21 cellular contexts compared by ENCODE assay signal in genomic region chr17:19750835-19751234, GRCh38. TPM values are rescaled to one million over a fixed set of nuclear protein-coding genes. Genes with fewer than 3 reads are reported as not detected.
DNase-seq lines count a peak whose midpoint lies in the region; ATAC-seq and TF ChIP-seq lines count a peak whose summit lies in the region.
"Had no signal": no experiment of that assay in that cellular context is flagged by ENCODE, and none has a peak within 500 bp of the region (broad histone marks: within the 10 kb centered on the region; RNA-seq: fewer than 3 reads in every experiment).

No MANE protein-coding gene starts in this region.

- H4K20me1 ChIP-seq in GM23338 (replicated peaks; ENCODE audit: insufficient read depth): no peaks in the 10 kb centered on the region

- no peaks in the 10 kb centered on the region for H3K36me3 Mint-ChIP-seq in dendritic cell treated with granulocyte-macrophage colony-stimulating factor and Interleukin-4, amounts not matched to agents 40 ng/mL and 50 ng/mL, for 4 days (ENCODE audit: low read depth)
- H3K36me3 Mint-ChIP-seq in GM23338 (ENCODE audit: low read depth): no peaks in the 10 kb centered on the region

- H3K9me2 ChIP-seq in GM23338 (ENCODE audit: insufficient read depth): no peaks in the 10 kb centered on the region

- no peak overlapping the region for H3K4me3 ChIP-seq in MG63
- no peak overlapping the region for H3K4me3 ChIP-seq in GM23338

- H3K27me3 ChIP-seq in MG63 (no peaks in the 10 kb centered on the region), GM23338 (ENCODE audit: insufficient read depth) (0 out of 2 replicates have a peak, but pooled peaks cover under 1% of the 10 kb centered on the region)

- peak overlapping the region; percentile 94 for H3K27ac ChIP-seq in C4-2B
- H3K27ac ChIP-seq in GM23338 (ENCODE audit: low read depth): no peak overlapping the region

- H3K9me3 ChIP-seq in MG63: no peaks in the 10 kb centered on the region

- peaks cover 9% of the 10 kb centered on the region for H3K27me3 Mint-ChIP-seq in dendritic cell treated with granulocyte-macrophage colony-stimulating factor and Interleukin-4, amounts not matched to agents 40 ng/mL and 50 ng/mL, for 4 days
- peaks cover 7% of the 10 kb centered on the region for H3K27me3 Mint-ChIP-seq in GM23338 (ENCODE audit: insufficient read depth, low read depth, poor library complexity)

- no peak overlapping the region for H3K4me2 ChIP-seq in GM23338

- H3F3A ChIP-seq in GM23338 (replicated peaks; ENCODE audit: low read depth): no peaks in the 10 kb centered on the region

- H3K4me1 ChIP-seq in GM23338 (ENCODE audit: insufficient read depth): peaks cover 6% of the 10 kb centered on the region; the same call in 1 of the 2 replicates

- H3K9me3 Mint-ChIP-seq in dendritic cell treated with granulocyte-macrophage colony-stimulating factor and Interleukin-4, amounts not matched to agents 40 ng/mL and 50 ng/mL, for 4 days: no peaks in the 10 kb centered on the region
- no peaks in the 10 kb centered on the region for H3K9me3 Mint-ChIP-seq in GM23338
- H3K9me3 Mint-ChIP-seq: CD8-positive, alpha-beta memory T cell; nephron progenitor cell had no signal

- H3K79me2 ChIP-seq in GM23338 (replicated peaks; ENCODE audit: insufficient read depth): no peaks in the 10 kb centered on the region

- TF ChIP-seq CTCF in C4-2B (conservative IDR thresholded peaks at IDR 0.05) (no peak), GM23338 (conservative IDR thresholded peaks at IDR 0.05; ENCODE audit: low read depth in 2 of 2) (no peak)

- H3K4me1 Mint-ChIP-seq in dendritic cell treated with granulocyte-macrophage colony-stimulating factor and Interleukin-4, amounts not matched to agents 40 ng/mL and 50 ng/mL, for 4 days (ENCODE audit: low read depth): peaks cover 46% of the 10 kb centered on the region
- H3K4me1 Mint-ChIP-seq in GM23338: peaks cover 15% of the 10 kb centered on the region
- H3K4me1 Mint-ChIP-seq: CD8-positive, alpha-beta memory T cell had no signal

- no peak overlapping the region for H2AFZ ChIP-seq in GM23338

- no peak for ATAC-seq in GM19452 (IDR thresholded peaks at IDR 0.05; ENCODE audit: unreplicated experiment)
- ATAC-seq in GM19467 (IDR thresholded peaks at IDR 0.05; ENCODE audit: unreplicated experiment): no peak
- no peak for ATAC-seq in HG03280 (IDR thresholded peaks at IDR 0.05; ENCODE audit: unreplicated experiment)
- ATAC-seq in GM23338: no peak

- H3K36me3 ChIP-seq in MG63 (no peaks in the 10 kb centered on the region), GM23338 (ENCODE audit: insufficient read depth) (no peaks in the 10 kb centered on the region)

- DNase-seq in MG63 (peak; percentile 26), posterior vena cava (ENCODE audit: low spot score) (peak; percentile 52), GM23338 (ENCODE audit: low spot score) (no peak)
- DNase-seq: activated CD4-positive, alpha-beta T cell treated with anti-CD3 and anti-CD28 coated beads, Interleukin-2, amount 50 U/mL, for 1 hour; anterior cingulate cortex; CD8-positive, alpha-beta memory T cell; DMS79; foreskin melanocyte; NCI-H1436; NCI-H526; nephron progenitor cell; Right ventricle myocardium superior; stimulated activated CD4-positive, alpha-beta T cell treated with anti-CD3 and anti-CD28 coated beads, Interleukin-4, amount 100 ng/mL, for 4 hours had no signal

- H3K4me3 Mint-ChIP-seq in dendritic cell treated with granulocyte-macrophage colony-stimulating factor and Interleukin-4, amounts not matched to agents 40 ng/mL and 50 ng/mL, for 4 days: no peak overlapping the region
- no peak overlapping the region for H3K4me3 Mint-ChIP-seq in GM23338
- H3K4me3 Mint-ChIP-seq: CD8-positive, alpha-beta memory T cell; nephron progenitor cell had no signal

- H3K27ac Mint-ChIP-seq in dendritic cell treated with granulocyte-macrophage colony-stimulating factor and Interleukin-4, amounts not matched to agents 40 ng/mL and 50 ng/mL, for 4 days: peak overlapping the region; percentile 31
- H3K27ac Mint-ChIP-seq in GM23338: no peak overlapping the region
- H3K27ac Mint-ChIP-seq: nephron progenitor cell had no signal

- intact Hi-C loops in dendritic cell treated with granulocyte-macrophage colony-stimulating factor and Interleukin-4, amounts not matched to agents 40 ng/mL and 50 ng/mL, for 4 days (cut with micrococcal nuclease): no loop called here
- intact Hi-C loops in posterior vena cava (cut with DNase I): loop anchor here in 1 of 2 donors (5.0 kb wide), 1 partner anchor 229 kb away; no protein-coding TSS in a partner anchor

TF ChIP-seq in GM23338, 12 proteins besides CTCF, POLR2A, EP300 and RAD21 (continues in another document):
- TF ChIP-seq STAT1 (IDR thresholded peaks at IDR 0.05; ENCODE audit: unreplicated experiment): no peak
- TF ChIP-seq POLR2AphosphoS5 (IDR thresholded peaks at IDR 0.05; ENCODE audit: low read depth): no peak
- no peak for TF ChIP-seq CREB1 (CRISPR knock-in tag; IDR thresholded peaks at IDR 0.05; ENCODE audit: low read depth)
- TF ChIP-seq JUNB (IDR thresholded peaks at IDR 0.05; ENCODE audit: unreplicated experiment): no peak
- TF ChIP-seq ZNF114 (CRISPR knock-in tag; IDR thresholded peaks at IDR 0.05): no peak
- no peak for TF ChIP-seq ZNF462 (CRISPR knock-in tag; IDR thresholded peaks at IDR 0.05)

RNA-seq across cellular contexts. Expression of gene ALDH3A1, which starts 2.7 kb away (rescaled TPM):
- 240 and 395 TPM in 2 replicates for total RNA-seq in MG63 (2014; rRNA removed; shearing (Covaris generic); ENCODE audit: low replicate concordance)
- total RNA-seq in posterior vena cava: under 1 TPM in 1 of 2 donors, not detected in 1; 0.46 TPM
- total RNA-seq in GM23338 (2014; rRNA removed; shearing (Covaris generic)): 0.17 and 1.0 TPM in 2 replicates
- 0.21 and 0.23 TPM in 2 replicates for polyA plus RNA-seq in GM23338 (2016; fragmentation: Nextera tagmentation; extraction: Ambion mirVana)
- total RNA-seq: CD8-positive, alpha-beta memory T cell had no signal

RNA-seq across cellular contexts. Expression of gene SLC47A2, which starts 34.5 kb away (rescaled TPM):
- total RNA-seq in MG63 (2014; rRNA removed; shearing (Covaris generic); ENCODE audit: low replicate concordance): 24.8 and 27.9 TPM in 2 replicates
- not detected for total RNA-seq in posterior vena cava
- total RNA-seq in GM23338 (2014; rRNA removed; shearing (Covaris generic)): not detected in 2 replicates
- 0.19 TPM in 1 of 2 replicates, not detected in the other for polyA plus RNA-seq in GM23338 (2016; fragmentation: Nextera tagmentation; extraction: Ambion mirVana)
- total RNA-seq: CD8-positive, alpha-beta memory T cell; kidney epithelial cell; mesenteric fat pad; Right ventricle myocardium superior had no signal
- polyA plus RNA-seq: AG04450; CD8-positive, alpha-beta memory T cell had no signal

Comparison
In these comparisons a context has a peak if more than half of its experiments do, and no peak if none do; other contexts are left out.
1. RNA of gene ALDH3A1, which starts 2.7 kb away (total RNA-seq): 240 to 395 TPM in MG63; 0.46 TPM in posterior vena cava and 0.17 to 1.0 TPM in GM23338; every median in the first group is over 100 times any median in the second.
2. RNA of gene SLC47A2, which starts 34.5 kb away (total RNA-seq): 24.8 to 27.9 TPM in MG63; not detected in posterior vena cava and not detected in GM23338; every median in the first group is over 10 times any median in the second.